ENCODE assay signal across 10 cellular contexts in the genomic region with DNA sequence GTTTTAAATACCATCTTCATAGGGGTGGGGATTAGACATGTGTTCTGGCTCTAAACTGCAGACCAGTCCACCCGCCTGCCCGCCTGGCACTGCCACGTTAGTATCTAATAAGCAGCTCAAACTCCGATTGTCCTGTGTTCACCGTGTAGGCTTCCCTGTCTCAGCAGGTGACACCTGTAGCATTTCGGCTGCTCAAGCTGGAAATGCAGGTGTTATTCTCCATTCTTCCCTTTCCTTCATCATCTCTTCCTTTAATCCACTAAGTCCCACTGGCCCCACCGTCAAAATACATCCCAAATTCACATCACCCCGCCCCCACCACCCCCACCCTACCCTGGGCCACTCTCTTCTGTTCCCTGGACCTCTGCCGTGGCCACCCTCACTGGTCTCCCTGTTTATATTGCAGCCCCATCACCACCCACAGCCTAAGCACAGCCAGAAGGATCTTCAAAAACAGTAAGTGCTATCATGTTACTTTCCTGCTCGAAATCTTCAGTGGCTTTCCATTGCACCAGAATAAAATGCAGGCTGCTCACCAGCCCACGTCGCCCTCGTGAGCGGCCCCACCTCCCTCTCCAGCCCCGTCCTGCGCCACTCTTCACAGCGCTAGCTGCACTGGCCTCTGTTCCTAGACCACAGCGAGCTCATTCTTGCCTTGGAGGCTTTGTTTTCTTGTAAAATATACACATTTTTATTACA.
DNase-seq lines count a peak whose midpoint lies in the region; ATAC-seq and TF ChIP-seq lines count a peak whose summit lies in the region.
"Had no signal": no experiment of that assay in that cellular context is flagged by ENCODE, and none has a peak within 500 bp of the region (broad histone marks: within the 10 kb centered on the region; RNA-seq: fewer than 3 reads in every experiment).

No MANE protein-coding gene starts in this region.

- ATAC-seq in psoas muscle: peak in 3 of 4 donors; percentile 35 to 61 (median 45)
- no peak for ATAC-seq in GM21528 (IDR thresholded peaks at IDR 0.05; ENCODE audit: low FRiP score, unreplicated experiment)
- ATAC-seq: activated T-cell treated with anti-CD3 and anti-CD28 coated beads, Interleukin-2, amount 50 U/mL, for 4 hours had no signal

- BruUV-seq in PC-9 (replicated peaks; lab: Mats Ljungman, UMichigan): no TSS peak

- no peaks in the 10 kb centered on the region for H3K36me3 ChIP-seq in H7 (replicated peaks; ENCODE audit: control insufficient read depth, insufficient read depth, low read length)
- no peaks in the 10 kb centered on the region for H3K36me3 ChIP-seq in hepatocyte (replicated peaks; ENCODE audit: insufficient read depth, low read depth)
- H3K36me3 ChIP-seq in psoas muscle (ENCODE audit: insufficient read depth in 1 of 2, low read depth in 1 of 2): no peaks in the 10 kb centered on the region
- H3K36me3 ChIP-seq in PC-9 (ENCODE audit: low read depth): no peaks in the 10 kb centered on the region

- H3K27me3 ChIP-seq in H7 (ENCODE audit: control insufficient read depth, insufficient read depth, low read length) (no peaks in the 10 kb centered on the region), hepatocyte (no peaks in the 10 kb centered on the region), psoas muscle (ENCODE audit: insufficient read depth in 3 of 3, low read length in 2 of 3) (no peaks in the 10 kb centered on the region), PC-9 (ENCODE audit: insufficient read depth, low read depth) (no peaks in the 10 kb centered on the region)

- H3K9me3 ChIP-seq in hepatocyte (ENCODE audit: low read depth) (no peaks in the 10 kb centered on the region), psoas muscle (no peaks in the 10 kb centered on the region), PC-9 (ENCODE audit: insufficient read depth, low read depth) (no peaks in the 10 kb centered on the region)

- TF ChIP-seq CTCF in hepatocyte (IDR thresholded peaks at IDR 0.05; ENCODE audit: poor library complexity) (no peak), psoas muscle (IDR thresholded peaks at IDR 0.05) (no peak), PC-9 (conservative IDR thresholded peaks at IDR 0.05) (no peak)

- DNase-seq in H7 (peak; percentile 45), NCI-H69 (lab: John Stamatoyannopoulos, UW) (peak; percentile 9), hepatocyte (ENCODE audit: low spot score) (peak; percentile 53), psoas muscle (no peak), PC-9 (no peak), SW 1271 (lab: John Stamatoyannopoulos, UW) (no peak)
- DNase-seq: activated T-cell treated with anti-CD3 and anti-CD28 coated beads, Interleukin-2, amount 50 U/mL, for 4 hours; CD4-positive, alpha-beta T cell; retina had no signal

- peak overlapping the region; percentile 64 for H3K4me2 ChIP-seq in hepatocyte
- H3K4me2 ChIP-seq in PC-9: no peak overlapping the region

- peaks cover 6% of the 10 kb centered on the region for H3K4me1 ChIP-seq in hepatocyte (ENCODE audit: insufficient read depth)
- peaks cover 13% of the 10 kb centered on the region for H3K4me1 ChIP-seq in psoas muscle
- no peaks in the 10 kb centered on the region for H3K4me1 ChIP-seq in PC-9 (replicated peaks; ENCODE audit: insufficient read depth)

- POLR2A ChIA-PET in PC-9 (lab: Charles Lee; ENCODE audit: unreplicated experiment): no interaction called here

- 49% methylated on average over 16 of the region's 18 CpGs for WGBS in hepatocyte (ENCODE audit: low lambda C conversion rate, missing lambda C conversion rate)
- 56 to 74% (median 66%) methylated on average over 18 of the region's 18 CpGs for WGBS in psoas muscle, 3 donors

- H3F3A ChIP-seq in PC-9 (ENCODE audit: insufficient read depth, low read depth): no peaks in the 10 kb centered on the region

- H2AFZ ChIP-seq in hepatocyte: no peak overlapping the region
- H2AFZ ChIP-seq in PC-9: no peak overlapping the region

- H3K4me3 ChIP-seq in H7 (ENCODE audit: insufficient read depth, low read depth, low read length): no peak overlapping the region
- no peak overlapping the region for H3K4me3 ChIP-seq in hepatocyte
- H3K4me3 ChIP-seq in psoas muscle: no peak overlapping the region
- no peak overlapping the region for H3K4me3 ChIP-seq in PC-9

- intact Hi-C loops in psoas muscle (cut with DNase I): loop anchor here in 1 of 2 donors (10.0 kb wide), 1 partner anchor 65 kb away; a partner anchor contains a TSS
- intact Hi-C loops in PC-9 (cut with micrococcal nuclease; ENCODE audit: unreplicated experiment): no loop called here

- CTCF ChIA-PET in PC-9 (lab: Charles Lee): no interaction called here

- H4K20me1 ChIP-seq in hepatocyte (ENCODE audit: insufficient read depth, poor library complexity, severe bottlenecking) (no peaks in the 10 kb centered on the region), PC-9 (ENCODE audit: insufficient read depth) (no peaks in the 10 kb centered on the region)

- H3K79me2 ChIP-seq in hepatocyte (no peaks in the 10 kb centered on the region), PC-9 (ENCODE audit: low read depth) (no peaks in the 10 kb centered on the region)

- no peaks in the 10 kb centered on the region for H3K9me2 ChIP-seq in hepatocyte (replicated peaks; ENCODE audit: insufficient read depth)
- H3K9me2 ChIP-seq in PC-9 (ENCODE audit: insufficient read depth): no peaks in the 10 kb centered on the region

- H3K27ac ChIP-seq in hepatocyte (peak overlapping the region; percentile 40), psoas muscle (no peak overlapping the region), PC-9 (no peak overlapping the region)

Comparison
In these comparisons a context has a peak if more than half of its experiments do, and no peak if none do; other contexts are left out.
1. DNase-seq: peak in H7 (single experiment), NCI-H69 (single experiment) and hepatocyte (single experiment); none in psoas muscle (0 of 2), PC-9 (0 of 2) and SW 1271 (0 of 2).